In genomic region chr1:184387069-184387870, GRCh38 we compare ENCODE assay signal across 8 cellular contexts. TPM values are rescaled to one million over a fixed set of nuclear protein-coding genes. Genes with fewer than 3 reads are reported as not detected.
DNase-seq lines count a peak whose midpoint lies in the region; ATAC-seq and TF ChIP-seq lines count a peak whose summit lies in the region.

No MANE protein-coding gene starts in this region.

- peaks cover 23 to 42% (median 33%) of the 10 kb centered on the region in 3 donors for H3K4me1 Mint-ChIP-seq in CD8-positive, alpha-beta memory T cell

- BruUV-seq in PC-3 (replicated peaks; lab: Mats Ljungman, UMichigan), result no TSS peak

- POLR2A ChIA-PET in CD8-positive, alpha-beta memory T cell (lab: Charles Lee), result no interaction called here
- POLR2A ChIA-PET in PC-3 (lab: Charles Lee; ENCODE audit: unreplicated experiment), result interaction anchor here (0.5 kb wide), 3 partner anchors 104 to 985 kb away, joined by 3 to 4 read pairs (median 3); no protein-coding TSS in a partner anchor

- peaks cover 19 to 42% of the 10 kb centered on the region in 2 donors for H3K27me3 Mint-ChIP-seq in CD8-positive, alpha-beta memory T cell

- H3K36me3 ChIP-seq in CD8-positive, alpha-beta memory T cell (ENCODE audit: insufficient read depth, low read length), result no peaks in the 10 kb centered on the region
- no peaks in the 10 kb centered on the region for H3K36me3 ChIP-seq in H7 (replicated peaks; ENCODE audit: control insufficient read depth, insufficient read depth, low read length)
- no peaks in the 10 kb centered on the region for H3K36me3 ChIP-seq in PC-3 (ENCODE audit: low read depth, low read length)
- no peaks in the 10 kb centered on the region for H3K36me3 ChIP-seq in sigmoid colon

- 0 out of 2 replicates have a peak, but pooled peaks cover 4% of the 10 kb centered on the region for H3K79me2 ChIP-seq in PC-3 (ENCODE audit: low read length)

- TF ChIP-seq CTCF in PC-3 (conservative IDR thresholded peaks at IDR 0.05; ENCODE audit: low read depth, low read length), result no peak
- no peak for TF ChIP-seq CTCF in sigmoid colon (IDR thresholded peaks at IDR 0.05)

- no peaks in the 10 kb centered on the region for H3K9me3 ChIP-seq in CD8-positive, alpha-beta memory T cell (ENCODE audit: low read length)
- no peaks in the 10 kb centered on the region for H3K9me3 ChIP-seq in PC-3 (ENCODE audit: low read length)
- no peaks in the 10 kb centered on the region for H3K9me3 ChIP-seq in right cardiac atrium (ENCODE audit: control insufficient read depth, low read length)
- no peaks in the 10 kb centered on the region for H3K9me3 ChIP-seq in sigmoid colon

- no peaks in the 10 kb centered on the region for H4K20me1 ChIP-seq in PC-3 (ENCODE audit: low read length)

- ATAC-seq in PC-3 (peak; percentile 38), right cardiac atrium (peak; percentile 24 to 36), HG03135 (IDR thresholded peaks at IDR 0.05; ENCODE audit: unreplicated experiment) (no peak)

- H3F3A ChIP-seq in PC-3 (ENCODE audit: low read length, unreplicated experiment), result no peaks in the 10 kb centered on the region

- TF ChIP-seq EP300 in sigmoid colon (IDR thresholded peaks at IDR 0.05), result no peak

- TF ChIP-seq POLR2A in sigmoid colon (IDR thresholded peaks at IDR 0.05), result peak in 1 of 2 donors; percentile 2

- peak overlapping the region; percentile 97 for H3K4me2 ChIP-seq in PC-3 (ENCODE audit: low read length)

- DNase-seq in CD8-positive, alpha-beta memory T cell, result peak; percentile 25 to 85 (median 71)
- peak; percentile 72 for DNase-seq in H7
- peak; percentile 24 for DNase-seq in PC-3
- peak; percentile 52 to 79 (median 77) for DNase-seq in right cardiac atrium
- DNase-seq in sigmoid colon, result peak; percentile 76
- DNase-seq in NCI-H1048 (lab: John Stamatoyannopoulos, UW), result no peak

- no peaks in the 10 kb centered on the region for H3K9me2 ChIP-seq in PC-3 (replicated peaks; ENCODE audit: low read length)

- H3K4me1 ChIP-seq in CD8-positive, alpha-beta memory T cell (ENCODE audit: insufficient read depth, low read length), result peaks cover 8% of the 10 kb centered on the region
- H3K4me1 ChIP-seq in PC-3 (ENCODE audit: insufficient read depth, low read length) (peaks cover 10% of the 10 kb centered on the region; the same call in 1 of the 2 replicates), right cardiac atrium (ENCODE audit: control insufficient read depth, insufficient read depth, low read length) (peaks cover 2% of the 10 kb centered on the region), sigmoid colon (peaks cover 0 to 45% (median 29%) of the 10 kb centered on the region in 4 donors)

- H2AFZ ChIP-seq in PC-3 (ENCODE audit: low read length), result peak overlapping the region; percentile 89

- no peaks in the 10 kb centered on the region for H3K9me3 Mint-ChIP-seq in CD8-positive, alpha-beta memory T cell

- peak overlapping the region; percentile 61 for H3K9ac ChIP-seq in PC-3 (ENCODE audit: low read length)

- WGBS in adipose tissue, 3 donors, result 0% methylated on average over 61 to 67 of the region's 67 CpGs
- under 1% methylated on average over 67 of the region's 67 CpGs for WGBS in right cardiac atrium
- 0 to 1% methylated on average over 67 of the region's 67 CpGs for WGBS in sigmoid colon, 2 donors

- peaks cover 6% of the 10 kb centered on the region for H3K27me3 ChIP-seq in CD8-positive, alpha-beta memory T cell (ENCODE audit: insufficient read depth, low read length, poor library complexity, severe bottlenecking)
- H3K27me3 ChIP-seq in H7 (ENCODE audit: control insufficient read depth, insufficient read depth, low read length) (peaks cover 25% of the 10 kb centered on the region), PC-3 (ENCODE audit: low read length) (no peaks in the 10 kb centered on the region), right cardiac atrium (ENCODE audit: control insufficient read depth, insufficient read depth) (no peaks in the 10 kb centered on the region), sigmoid colon (no peaks in the 10 kb centered on the region)

- intact Hi-C loops in PC-3 (cut with micrococcal nuclease), result loop anchor here (5.0 to 10.0 kb wide), 4 partner anchors 142 to 308 kb away; no protein-coding TSS in a partner anchor
- intact Hi-C loops in right cardiac atrium (cut with DNase I), result loop anchor here (5.0 to 10.0 kb wide), 7 partner anchors 75 to 278 kb away; no protein-coding TSS in a partner anchor
- intact Hi-C loops in sigmoid colon (cut with DNase I), result loop anchor here (2.0 to 5.0 kb wide), 6 partner anchors 90 to 310 kb away; no protein-coding TSS in a partner anchor

- peak overlapping the region; percentile 56 for H3K4me3 ChIP-seq in CD8-positive, alpha-beta memory T cell (ENCODE audit: low read length)
- H3K4me3 ChIP-seq in H7 (ENCODE audit: insufficient read depth, low read depth, low read length), result peak overlapping the region; percentile 83
- peak overlapping the region; percentile 90 for H3K4me3 ChIP-seq in PC-3 (ENCODE audit: low read length)
- peak overlapping the region; percentile 88 for H3K4me3 ChIP-seq in right cardiac atrium (ENCODE audit: low read length)
- peak overlapping the region; percentile 83 to 98 (median 91) for H3K4me3 ChIP-seq in sigmoid colon

- CTCF ChIA-PET in CD8-positive, alpha-beta memory T cell (lab: Charles Lee), result interaction anchor here (0.6 to 1.4 kb wide), 4 partner anchors 9 to 360 kb away, joined by 3 to 5 read pairs (median 4); no protein-coding TSS in a partner anchor
- CTCF ChIA-PET in PC-3 (lab: Charles Lee), result interaction anchor here (0.6 to 0.8 kb wide), 2 partner anchors 23 to 145 kb away, joined by 3 to 5 read pairs; no protein-coding TSS in a partner anchor

- peaks cover 0 to 7% (median 0%) of the 10 kb centered on the region in 3 donors for H3K36me3 Mint-ChIP-seq in CD8-positive, alpha-beta memory T cell

- H3K27ac Mint-ChIP-seq in CD8-positive, alpha-beta memory T cell, result peak overlapping the region; percentile 18 to 97 (median 92)

- H3K4me3 Mint-ChIP-seq in CD8-positive, alpha-beta memory T cell, result peak overlapping the region; percentile 84 to 97 (median 90)

- peak overlapping the region; percentile 66 for H3K27ac ChIP-seq in CD8-positive, alpha-beta memory T cell (ENCODE audit: low read depth, low read length)
- H3K27ac ChIP-seq in PC-3 (ENCODE audit: low read length) (no peak overlapping the region), adipose tissue (ENCODE audit: low read depth, low read length) (peak overlapping the region; percentile 55), right cardiac atrium (ENCODE audit: low read length) (peak overlapping the region; percentile 95), sigmoid colon (peak overlapping the region; percentile 86 to 93 (median 92))

RNA-seq across cellular contexts. Expression of gene C1orf21, which starts 0.4 kb away (rescaled TPM):
- total RNA-seq in CD8-positive, alpha-beta memory T cell, result 1 to 10 TPM; 6.8 to 8.2 TPM
- 23.4 TPM for polyA plus RNA-seq in CD8-positive, alpha-beta memory T cell
- 11.8 and 19.1 TPM in 2 replicates for total RNA-seq in H7 (2014; rRNA removed; shearing (Covaris generic))
- total RNA-seq in PC-3 (2014; rRNA removed) (1.3 and 7.3 TPM in 2 replicates), right cardiac atrium (10 to 100 TPM; 70.4 to 93.5 (median 78.9) TPM), sigmoid colon (10 to 100 TPM; 56.2 to 80.3 (median 79.2) TPM)
- polyA plus RNA-seq in adipose tissue (10 to 100 TPM in 2 of 3 donors, 1 to 10 TPM in 1; 5.5 to 86.3 (median 24.1) TPM), right cardiac atrium (57.1 TPM), sigmoid colon (100 to 1,000 TPM in 1 of 3 donors, 10 to 100 TPM in 2; 39.5 to 109 (median 90.6) TPM)
